In genomic region chr12:62123721-62124203, GRCh38 we compare ENCODE assay signal across 8 cellular contexts.
DNase-seq lines count a peak whose midpoint lies in the region; ATAC-seq and TF ChIP-seq lines count a peak whose summit lies in the region.

No MANE protein-coding gene starts in this region.

- TF ChIP-seq EP300 in Ishikawa (IDR thresholded peaks at IDR 0.05; ENCODE audit: borderline replicate concordance) = no peak

- intact Hi-C loops in MCF 10A (cut with micrococcal nuclease) = loop anchor here (2.0 to 5.0 kb wide), 2 partner anchors 69 to 116 kb away; a partner anchor contains a TSS
- intact Hi-C loops in right lobe of liver (cut with DNase I) = no loop called here

- H3K27ac Mint-ChIP-seq in MCF 10A (ENCODE audit: low read depth, unreplicated experiment) = no peak overlapping the region
- no peak overlapping the region for H3K27ac Mint-ChIP-seq in stimulated activated effector memory CD8-positive, alpha-beta T cell treated with anti-CD3 and anti-CD28 coated beads, Interleukin-12 subunit alpha, Interleukin-12 subunit beta, amount 100 ng/mL, for 72 hours

- no peaks in the 10 kb centered on the region for H3K4me1 Mint-ChIP-seq in MCF 10A (ENCODE audit: insufficient read depth, unreplicated experiment)
- no peaks in the 10 kb centered on the region for H3K4me1 Mint-ChIP-seq in stimulated activated effector memory CD8-positive, alpha-beta T cell treated with anti-CD3 and anti-CD28 coated beads, Interleukin-12 subunit alpha, Interleukin-12 subunit beta, amount 100 ng/mL, for 72 hours

- H3K36me3 ChIP-seq in right lobe of liver = no peaks in the 10 kb centered on the region

- H3K9me3 Mint-ChIP-seq in MCF 10A (ENCODE audit: unreplicated experiment) = no peaks in the 10 kb centered on the region
- no peaks in the 10 kb centered on the region for H3K9me3 Mint-ChIP-seq in stimulated activated effector memory CD8-positive, alpha-beta T cell treated with anti-CD3 and anti-CD28 coated beads, Interleukin-12 subunit alpha, Interleukin-12 subunit beta, amount 100 ng/mL, for 72 hours

- POLR2A ChIA-PET in MCF 10A (lab: Yijun Ruan, JAX) = interaction anchor here (0.6 to 0.7 kb wide), 4 partner anchors 13 to 111 kb away, joined by 3 to 5 read pairs (median 4); no protein-coding TSS in a partner anchor

- H3K36me3 Mint-ChIP-seq in MCF 10A (ENCODE audit: insufficient read depth, unreplicated experiment) = no peaks in the 10 kb centered on the region
- H3K36me3 Mint-ChIP-seq in stimulated activated effector memory CD8-positive, alpha-beta T cell treated with anti-CD3 and anti-CD28 coated beads, Interleukin-12 subunit alpha, Interleukin-12 subunit beta, amount 100 ng/mL, for 72 hours = no peaks in the 10 kb centered on the region

- ATAC-seq in GM21447 (IDR thresholded peaks at IDR 0.05; ENCODE audit: unreplicated experiment) = peak; percentile 81
- peak; percentile 87 for ATAC-seq in SK-N-SH treated with all-trans-retinoic acid at 6 μM for 48 hours
- peak; percentile 81 to 88 (median 86) for ATAC-seq in right lobe of liver
- ATAC-seq in stimulated activated effector memory CD8-positive, alpha-beta T cell treated with anti-CD3 and anti-CD28 coated beads, Interleukin-12 subunit alpha, Interleukin-12 subunit beta, amount 100 ng/mL, for 72 hours = peak; percentile 50

- TF ChIP-seq RAD21 in Ishikawa (IDR thresholded peaks at IDR 0.05; ENCODE audit: low read depth) = peak; percentile 73

- peak; percentile 8 for DNase-seq in NCI-H1694 treated with DMSO at 0.1 percent for 48 hours (lab: John Stamatoyannopoulos, UW)
- DNase-seq in NCI-H1694 (lab: John Stamatoyannopoulos, UW) = no peak
- DNase-seq in MCF 10A (ENCODE audit: unreplicated experiment) = peak; percentile 56
- no peak for DNase-seq in right lobe of liver
- no peak for DNase-seq in stimulated activated effector memory CD8-positive, alpha-beta T cell treated with anti-CD3 and anti-CD28 coated beads, Interleukin-12 subunit alpha, Interleukin-12 subunit beta, amount 100 ng/mL, for 72 hours (ENCODE audit: low spot score in 2 of 2)

- no peaks in the 10 kb centered on the region for H3K27me3 Mint-ChIP-seq in MCF 10A (ENCODE audit: insufficient read depth, unreplicated experiment)

- no peaks in the 10 kb centered on the region for H3K4me1 ChIP-seq in right lobe of liver

- no TSS peak for BruUV-seq in MCF 10A (replicated peaks; lab: Mats Ljungman, UMichigan)

- TF ChIP-seq CTCF in MCF 10A (IDR thresholded peaks at IDR 0.05; ENCODE audit: unreplicated experiment) (peak; percentile 35), right lobe of liver (IDR thresholded peaks at IDR 0.05) (peak; percentile 44 to 59 (median 53))

- no peak overlapping the region for H3K4me3 ChIP-seq in right lobe of liver

- 28% methylated on average over 4 of the region's 4 CpGs for WGBS in right lobe of liver (ENCODE audit: insufficient coverage, low coverage, low lambda C conversion rate, missing lambda C conversion rate)

- no peak overlapping the region for H3K27ac ChIP-seq in right lobe of liver

- H3K27me3 ChIP-seq in right lobe of liver = no peaks in the 10 kb centered on the region

- H3K9me3 ChIP-seq in right lobe of liver = no peaks in the 10 kb centered on the region

- CTCF ChIA-PET in MCF 10A (lab: Yijun Ruan, JAX) = interaction anchor here (0.5 to 3.5 kb wide), 36 partner anchors 10 to 1939 kb away, joined by 3 to 16 read pairs (median 4); a partner anchor contains a TSS

- no peak overlapping the region for H3K4me3 Mint-ChIP-seq in MCF 10A (ENCODE audit: unreplicated experiment)
- no peak overlapping the region for H3K4me3 Mint-ChIP-seq in stimulated activated effector memory CD8-positive, alpha-beta T cell treated with anti-CD3 and anti-CD28 coated beads, Interleukin-12 subunit alpha, Interleukin-12 subunit beta, amount 100 ng/mL, for 72 hours

- no peak for TF ChIP-seq POLR2A in right lobe of liver (IDR thresholded peaks at IDR 0.05)

TF ChIP-seq in Ishikawa, 13 proteins besides CTCF, POLR2A, EP300 and RAD21 (continues in another document):
- TF ChIP-seq MAX (IDR thresholded peaks at IDR 0.05) (no peak), REST (IDR thresholded peaks at IDR 0.05; ENCODE audit: low read depth) (no peak), NFIC (IDR thresholded peaks at IDR 0.05) (no peak), USF1 (IDR thresholded peaks at IDR 0.05) (no peak), TCF12 (IDR thresholded peaks at IDR 0.05; ENCODE audit: low read depth) (no peak), CEBPB (IDR thresholded peaks at IDR 0.05) (no peak), YY1 (IDR thresholded peaks at IDR 0.05; ENCODE audit: low read depth) (no peak), TAF1 (IDR thresholded peaks at IDR 0.05; ENCODE audit: low read depth) (no peak)

TF ChIP-seq in SK-N-SH treated with all-trans-retinoic acid at 6 μM for 48 hours, 23 proteins besides CTCF, POLR2A, EP300 and RAD21:
- TF ChIP-seq TSHZ2 (CRISPR knock-in tag; IDR thresholded peaks at IDR 0.05) (no peak), ZFP30 (CRISPR knock-in tag; IDR thresholded peaks at IDR 0.05) (no peak), TOX (CRISPR knock-in tag; IDR thresholded peaks at IDR 0.05; ENCODE audit: borderline replicate concordance) (no peak), GLIS3 (CRISPR knock-in tag; IDR thresholded peaks at IDR 0.05) (no peak), RARB (CRISPR knock-in tag; IDR thresholded peaks at IDR 0.05) (no peak), CSDC2 (CRISPR knock-in tag; IDR thresholded peaks at IDR 0.05) (no peak), OSR1 (CRISPR knock-in tag; IDR thresholded peaks at IDR 0.05) (no peak), BACH2 (CRISPR knock-in tag; IDR thresholded peaks at IDR 0.05; ENCODE audit: borderline replicate concordance) (no peak), ARNTL (CRISPR knock-in tag; IDR thresholded peaks at IDR 0.05; ENCODE audit: borderline replicate concordance, low read depth) (no peak), ZC3H10 (CRISPR knock-in tag; IDR thresholded peaks at IDR 0.05) (no peak), TCF4 (CRISPR knock-in tag; IDR thresholded peaks at IDR 0.05; ENCODE audit: borderline replicate concordance) (no peak), ZNF565 (CRISPR knock-in tag; conservative IDR thresholded peaks at IDR 0.05; ENCODE audit: low read depth) (no peak), ZFP3 (CRISPR knock-in tag; IDR thresholded peaks at IDR 0.05) (no peak), POU6F1 (CRISPR knock-in tag; IDR thresholded peaks at IDR 0.05; ENCODE audit: borderline replicate concordance, low read depth) (no peak)

Comparison
In these comparisons a context has a peak if more than half of its experiments do, and no peak if none do; other contexts are left out.
1. DNase-seq: peak in NCI-H1694 treated with DMSO at 0.1 percent for 48 hours (single experiment) and MCF 10A (single experiment); none in NCI-H1694 (single experiment), right lobe of liver (0 of 3) and stimulated activated effector memory CD8-positive, alpha-beta T cell treated with anti-CD3 and anti-CD28 coated beads, Interleukin-12 subunit alpha, Interleukin-12 subunit beta, amount 100 ng/mL, for 72 hours (0 of 2).
2. Peak in every context shown above with its lines, with median percentiles within 50 percentile points of each other: ATAC-seq.